ENCODE assay signal across 9 cellular contexts in genomic region chr10:11757452-11757819, GRCh38. TPM values are rescaled to one million over a fixed set of nuclear protein-coding genes. Genes with fewer than 3 reads are reported as not detected.
A peak's percentile ranks its signal among the peaks of the same experiment; 100 is the strongest.
DNase-seq lines count a peak whose midpoint lies in the region; ATAC-seq, FAIRE-seq and TF ChIP-seq lines count a peak whose summit lies in the region.
"Had no signal": no experiment of that assay in that cellular context is flagged by ENCODE, and none has a peak within 500 bp of the region (broad histone marks: within the 10 kb centered on the region; RNA-seq: fewer than 3 reads in every experiment).

No MANE protein-coding gene starts in this region.

- H3K4me3 ChIP-seq in heart right ventricle: no peak overlapping the region

- H3K27me3 ChIP-seq in heart right ventricle: no peaks in the 10 kb centered on the region
- H3K27me3 ChIP-seq: neutrophil had no signal

- peak overlapping the region; percentile 44 to 81 (median 68) for H3K27ac ChIP-seq in heart right ventricle
- H3K27ac ChIP-seq: neutrophil had no signal

- H3K36me3 ChIP-seq in heart right ventricle: peaks cover 0 to 39% (median 9%) of the 10 kb centered on the region in 9 donors

- 18 to 19% methylated on average over 3 of the region's 3 CpGs for WGBS in heart right ventricle, 2 donors

- FAIRE-seq in H54 (lab: Jason Lieb, UNC): no peak

- ATAC-seq in heart right ventricle: peak; percentile 79 to 89 (median 83)
- no peak for ATAC-seq in GM18861 (IDR thresholded peaks at IDR 0.05; ENCODE audit: unreplicated experiment)

- no peak for TF ChIP-seq POLR2A in H54 (IDR thresholded peaks at IDR 0.05; ENCODE audit: low read depth, low read length)

- TF ChIP-seq CTCF in heart right ventricle (IDR thresholded peaks at IDR 0.05): no peak

- intact Hi-C loops in heart right ventricle (cut with DNase I): loop anchor here in 6 of 10 donors (2.0 to 10.0 kb wide), 4 partner anchors 240 to 715 kb away; no protein-coding TSS in a partner anchor

- DNase-seq in NCI-H1417 (lab: John Stamatoyannopoulos, UW) (peak; percentile 28 to 74 (median 43)), NCI-H1417 treated with DMSO at 0.1 percent for 48 hours (lab: John Stamatoyannopoulos, UW) (no peak), SHP77 treated with DMSO at 0.1 percent for 48 hours (lab: John Stamatoyannopoulos, UW) (peak; percentile 85), heart right ventricle (peak; percentile 25 to 81), smooth muscle cell of the brain vasculature (ENCODE audit: low read depth, low spot score) (peak; percentile 23), H54 (ENCODE audit: insufficient read length, low spot score) (no peak)
- no peak for DNase-seq in activated naive CD4-positive, alpha-beta T cell treated with anti-CD3 and anti-CD28 coated beads, Interleukin-2, amount 50 U/mL, for 16 hours

- no peaks in the 10 kb centered on the region for H3K9me3 ChIP-seq in heart right ventricle
- H3K9me3 ChIP-seq: neutrophil had no signal

- peaks cover 7 to 60% (median 33%) of the 10 kb centered on the region in 9 donors for H3K4me1 ChIP-seq in heart right ventricle

RNA-seq across cellular contexts. Expression of gene ECHDC3, which starts 15.3 kb away (rescaled TPM):
- total RNA-seq in heart right ventricle: 100 to 1,000 TPM in 2 of 10 donors, 10 to 100 TPM in 8; 39.6 to 114 (median 57.1) TPM
- polyA plus RNA-seq in heart right ventricle: 10 to 100 TPM; 15.0 to 83.1 TPM

Comparison
In these comparisons a context has a peak if more than half of its experiments do, and no peak if none do; other contexts are left out.
1. DNase-seq: peak in NCI-H1417 (3 of 3), SHP77 treated with DMSO at 0.1 percent for 48 hours (single experiment), heart right ventricle (2 of 2) and smooth muscle cell of the brain vasculature (single experiment); none in NCI-H1417 treated with DMSO at 0.1 percent for 48 hours (single experiment), H54 (single experiment) and activated naive CD4-positive, alpha-beta T cell treated with anti-CD3 and anti-CD28 coated beads, Interleukin-2, amount 50 U/mL, for 16 hours (single experiment).